12 cellular contexts compared by ENCODE assay signal in genomic region chr2:233982421-233983121, GRCh38.
DNase-seq lines count a peak whose midpoint lies in the region; ATAC-seq, FAIRE-seq and TF ChIP-seq lines count a peak whose summit lies in the region.
"Had no signal": no experiment of that assay in that cellular context is flagged by ENCODE, and none has a peak within 500 bp of the region (broad histone marks: within the 10 kb centered on the region; RNA-seq: fewer than 3 reads in every experiment).

No MANE protein-coding gene starts in this region.

- intact Hi-C loops in left lung (cut with DNase I) (no loop called here), left ventricle myocardium superior (cut with micrococcal nuclease) (no loop called here)

- DNase-seq in AG08395 (ENCODE audit: low spot score) = peak; percentile 83
- peak; percentile 50 for DNase-seq in HTR-8/SVneo (ENCODE audit: insufficient read length, low spot score)
- peak; percentile 84 for DNase-seq in brain microvascular endothelial cell
- no peak for DNase-seq in left lung
- no peak for DNase-seq in MV-4-11 (lab: John Stamatoyannopoulos, UW)
- DNase-seq in left ventricle myocardium superior = no peak
- no peak for DNase-seq in activated effector memory CD4-positive, alpha-beta T cell treated with Interleukin-2 at 50 U/mL for 16 hours
- DNase-seq: anterior cingulate cortex; stimulated activated naive CD4-positive, alpha-beta T cell had no signal

- H3K9me3 ChIP-seq in left lung = no peaks in the 10 kb centered on the region

- H3K36me3 ChIP-seq in brain microvascular endothelial cell (replicated peaks) = no peaks in the 10 kb centered on the region
- no peaks in the 10 kb centered on the region for H3K36me3 ChIP-seq in left lung

- no peaks in the 10 kb centered on the region for H3K27me3 ChIP-seq in brain microvascular endothelial cell (replicated peaks)
- no peaks in the 10 kb centered on the region for H3K27me3 ChIP-seq in left lung

- H3K4me1 ChIP-seq in left lung = no peaks in the 10 kb centered on the region

- ATAC-seq in left lung = peak; percentile 61
- ATAC-seq in left ventricle myocardium superior = no peak
- no peak for ATAC-seq in HG03378 (IDR thresholded peaks at IDR 0.05; ENCODE audit: unreplicated experiment)

- H3K27ac ChIP-seq in brain microvascular endothelial cell (peak overlapping the region; percentile 64), left lung (peak overlapping the region in 1 of 2 donors; percentile 11)

- in situ Hi-C loops in brain microvascular endothelial cell (cut with HindIII; ENCODE audit: low pct_ligation_motif_present, low sequenced_read_pairs) = no loop called here

- FAIRE-seq in HTR-8/SVneo (lab: Jason Lieb, UNC) = no peak
- FAIRE-seq: endothelial cell of umbilical vein, GM19239 had no signal

- TF ChIP-seq CTCF in brain microvascular endothelial cell (IDR thresholded peaks at IDR 0.05; ENCODE audit: low read depth, low read length, missing control alignments) (no peak), left lung (IDR thresholded peaks at IDR 0.05) (no peak)

- H3K4me3 ChIP-seq in brain microvascular endothelial cell (ENCODE audit: low read depth, low read length) (no peak overlapping the region), left lung (no peak overlapping the region)

Comparison
In these comparisons a context has a peak if more than half of its experiments do, and no peak if none do; other contexts are left out.
1. DNase-seq: peak in AG08395 (single experiment), HTR-8/SVneo (single experiment) and brain microvascular endothelial cell (single experiment); none in left lung (0 of 2), MV-4-11 (single experiment), left ventricle myocardium superior (single experiment) and activated effector memory CD4-positive, alpha-beta T cell treated with Interleukin-2 at 50 U/mL for 16 hours (single experiment).